In genomic region chr16:52786105-52786504, GRCh38 we compare ENCODE assay signal across 21 cellular contexts.
"Had no signal": no experiment of that assay in that cellular context is flagged by ENCODE, and none has a peak within 500 bp of the region (broad histone marks: within the 10 kb centered on the region; RNA-seq: fewer than 3 reads in every experiment).

No MANE protein-coding gene starts in this region.

- H3K36me3 ChIP-seq: ascending aorta, colonic mucosa, gastrocnemius medialis, prostate gland, right atrium auricular region, tibial artery had no signal

- H3K4me3 ChIP-seq: ascending aorta, colonic mucosa, gastrocnemius medialis, prostate gland, right atrium auricular region, tibial artery had no signal

- H3K4me1 Mint-ChIP-seq: central memory CD8-positive, alpha-beta T cell; immature natural killer cell had no signal

- H3K36me3 Mint-ChIP-seq: immature natural killer cell had no signal

- H3K4me1 ChIP-seq: ascending aorta, colonic mucosa, gastrocnemius medialis, prostate gland, right atrium auricular region, tibial artery had no signal

- H3K27ac ChIP-seq: ascending aorta, colonic mucosa, gastrocnemius medialis, prostate gland, right atrium auricular region, tibial artery had no signal

- H3K4me3 Mint-ChIP-seq: central memory CD8-positive, alpha-beta T cell; immature natural killer cell; nephron progenitor cell had no signal

- H3K9me3 Mint-ChIP-seq: central memory CD8-positive, alpha-beta T cell; nephron progenitor cell had no signal

- H3K9me3 ChIP-seq: ascending aorta, colonic mucosa, gastrocnemius medialis, prostate gland, right atrium auricular region, tibial artery had no signal

- DNase-seq: activated CD4-positive, alpha-beta T cell treated with anti-CD3 and anti-CD28 coated beads for 1 hour; activated CD8-positive, alpha-beta memory T cell treated with anti-CD3 and anti-CD28 coated beads for 24 hours; activated CD8-positive, alpha-beta memory T cell treated with anti-CD3 and anti-CD28 coated beads, Interleukin-2, amount 50 U/mL, for 48 hours; activated effector memory CD4-positive, alpha-beta T cell treated with Interleukin-2 at 50 U/mL for 16 hours; activated naive CD4-positive, alpha-beta T cell treated with anti-CD3 and anti-CD28 coated beads, Interleukin-2, amount 50 U/mL, for 16 hours; activated T-cell treated with anti-CD3 and anti-CD28 coated beads, Interleukin-2, amount 50 U/mL, for 48 hours; erythroblast; gastrocnemius medialis; head of caudate nucleus; immature natural killer cell; kidney glomerular epithelial cell; left ventricle myocardium superior; nephron progenitor cell; stimulated activated naive CD8-positive, alpha-beta T cell treated with anti-CD3 and anti-CD28 coated beads, Interleukin-15, Interleukin-2, amounts not matched to agents 100 U/mL and 50 U/mL, for 24 hours; substantia nigra; tibial artery had no signal

- ATAC-seq: gastrocnemius medialis; left ventricle myocardium superior; stimulated activated naive CD8-positive, alpha-beta T cell treated with anti-CD3 and anti-CD28 coated beads, Interleukin-15, Interleukin-2, amounts not matched to agents 100 U/mL and 50 U/mL, for 24 hours had no signal

- H3K27me3 ChIP-seq: ascending aorta, colonic mucosa, gastrocnemius medialis, right atrium auricular region had no signal

- H3K27ac Mint-ChIP-seq: immature natural killer cell, nephron progenitor cell had no signal
